2 cellular contexts compared by ENCODE assay signal in genomic region chr19:4152241-4152998, GRCh38.
A peak's percentile ranks its signal among the peaks of the same experiment; 100 is the strongest.
TF ChIP-seq lines count a peak whose summit lies in the region.

No MANE protein-coding gene starts in this region.

TF ChIP-seq in K562, 482 proteins besides CTCF, POLR2A, EP300 and RAD21:
- TF ChIP-seq ZNF121 (CRISPR knock-in tag; conservative IDR thresholded peaks at IDR 0.05) (peak; percentile 96), BCOR (IDR thresholded peaks at IDR 0.05) (peak; percentile 41), PTBP1 (IDR thresholded peaks at IDR 0.05; ENCODE audit: low read depth, low read length) (no peak)

TF ChIP-seq in liver, 16 proteins besides CTCF, POLR2A, EP300 and RAD21:
- TF ChIP-seq JUND (IDR thresholded peaks at IDR 0.05): peak in 1 of 2 donors; percentile 41
- TF ChIP-seq ATF3 (IDR thresholded peaks at IDR 0.05): peak; percentile 15
- TF ChIP-seq TAF1 (conservative IDR thresholded peaks at IDR 0.05): no peak
- no peak for TF ChIP-seq HNF4G (IDR thresholded peaks at IDR 0.05)
- TF ChIP-seq FOXA1 (IDR thresholded peaks at IDR 0.05): peak; percentile 34
- no peak for TF ChIP-seq GABPA (IDR thresholded peaks at IDR 0.05 in 1 of 2, conservative IDR thresholded peaks at IDR 0.05 in 1 of 2)
- no peak for TF ChIP-seq REST (IDR thresholded peaks at IDR 0.05)
- peak in 1 of 2 donors; percentile 85 for TF ChIP-seq HNF4A (conservative IDR thresholded peaks at IDR 0.05)
- peak; percentile 87 for TF ChIP-seq ZBTB33 (IDR thresholded peaks at IDR 0.05)
- TF ChIP-seq NR2F2 (IDR thresholded peaks at IDR 0.05): no peak
- TF ChIP-seq MAX (IDR thresholded peaks at IDR 0.05): peak; percentile 81
- peak; percentile 38 to 93 for TF ChIP-seq RXRA (IDR thresholded peaks at IDR 0.05)
- peak; percentile 61 for TF ChIP-seq FOXA2 (IDR thresholded peaks at IDR 0.05)
- no peak for TF ChIP-seq SP1 (IDR thresholded peaks at IDR 0.05)
- peak in 1 of 2 donors; percentile 20 for TF ChIP-seq EGR1 (IDR thresholded peaks at IDR 0.05; ENCODE audit: low read depth in 2 of 2)
- TF ChIP-seq YY1 (IDR thresholded peaks at IDR 0.05): peak; percentile 52
